Comparison of ENCODE assay signal across 1 cellular context in the genomic region with DNA sequence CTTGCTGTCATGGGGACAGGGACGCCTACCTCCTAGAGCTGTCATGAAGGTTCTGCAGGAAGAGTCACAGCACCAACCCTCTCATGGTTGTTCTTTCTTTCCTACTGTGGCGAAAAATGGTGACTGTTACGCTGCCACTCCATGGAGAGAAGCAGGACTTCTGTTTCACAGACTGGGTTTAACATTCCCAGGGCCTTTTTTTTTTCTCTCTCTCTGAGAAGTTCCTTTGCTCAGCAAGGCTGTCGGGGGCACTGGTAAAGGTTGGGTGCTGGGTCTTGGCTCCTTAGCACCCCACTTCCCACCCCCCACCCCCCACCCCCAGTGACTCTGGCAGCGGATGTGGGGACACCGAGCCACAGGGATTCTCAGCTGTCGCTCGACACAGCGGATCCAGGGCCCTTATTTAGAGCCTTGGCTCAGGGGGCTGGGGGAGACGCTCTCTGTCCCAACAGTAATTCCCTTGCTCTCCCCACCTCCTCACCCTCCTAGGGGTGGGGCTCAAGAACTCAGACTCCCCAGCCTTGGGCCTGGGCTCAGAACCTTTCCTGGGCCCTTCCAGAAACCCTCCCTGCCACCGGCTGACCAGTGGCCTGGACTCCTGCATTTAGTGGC.
TF ChIP-seq lines count a peak whose summit lies in the region.

No MANE protein-coding gene starts in this region.

TF ChIP-seq in GM23338, 12 proteins besides CTCF, POLR2A, EP300 and RAD21 (continued from another document):
- TF ChIP-seq, protein P1, sequence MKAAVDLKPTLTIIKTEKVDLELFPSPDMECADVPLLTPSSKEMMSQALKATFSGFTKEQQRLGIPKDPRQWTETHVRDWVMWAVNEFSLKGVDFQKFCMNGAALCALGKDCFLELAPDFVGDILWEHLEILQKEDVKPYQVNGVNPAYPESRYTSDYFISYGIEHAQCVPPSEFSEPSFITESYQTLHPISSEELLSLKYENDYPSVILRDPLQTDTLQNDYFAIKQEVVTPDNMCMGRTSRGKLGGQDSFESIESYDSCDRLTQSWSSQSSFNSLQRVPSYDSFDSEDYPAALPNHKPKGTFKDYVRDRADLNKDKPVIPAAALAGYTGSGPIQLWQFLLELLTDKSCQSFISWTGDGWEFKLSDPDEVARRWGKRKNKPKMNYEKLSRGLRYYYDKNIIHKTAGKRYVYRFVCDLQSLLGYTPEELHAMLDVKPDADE (IDR thresholded peaks at IDR 0.05) = no peak
- TF ChIP-seq EZH2 (IDR thresholded peaks at IDR 0.05; ENCODE audit: low read depth, unreplicated experiment) (no peak), NANOG (IDR thresholded peaks at IDR 0.05; ENCODE audit: borderline replicate concordance) (no peak), JUNB (IDR thresholded peaks at IDR 0.05; ENCODE audit: unreplicated experiment) (no peak), EZH2phosphoT487 (IDR thresholded peaks at IDR 0.05; ENCODE audit: unreplicated experiment) (no peak), ZNF114 (CRISPR knock-in tag; IDR thresholded peaks at IDR 0.05) (no peak)
- TF ChIP-seq, protein P2, sequence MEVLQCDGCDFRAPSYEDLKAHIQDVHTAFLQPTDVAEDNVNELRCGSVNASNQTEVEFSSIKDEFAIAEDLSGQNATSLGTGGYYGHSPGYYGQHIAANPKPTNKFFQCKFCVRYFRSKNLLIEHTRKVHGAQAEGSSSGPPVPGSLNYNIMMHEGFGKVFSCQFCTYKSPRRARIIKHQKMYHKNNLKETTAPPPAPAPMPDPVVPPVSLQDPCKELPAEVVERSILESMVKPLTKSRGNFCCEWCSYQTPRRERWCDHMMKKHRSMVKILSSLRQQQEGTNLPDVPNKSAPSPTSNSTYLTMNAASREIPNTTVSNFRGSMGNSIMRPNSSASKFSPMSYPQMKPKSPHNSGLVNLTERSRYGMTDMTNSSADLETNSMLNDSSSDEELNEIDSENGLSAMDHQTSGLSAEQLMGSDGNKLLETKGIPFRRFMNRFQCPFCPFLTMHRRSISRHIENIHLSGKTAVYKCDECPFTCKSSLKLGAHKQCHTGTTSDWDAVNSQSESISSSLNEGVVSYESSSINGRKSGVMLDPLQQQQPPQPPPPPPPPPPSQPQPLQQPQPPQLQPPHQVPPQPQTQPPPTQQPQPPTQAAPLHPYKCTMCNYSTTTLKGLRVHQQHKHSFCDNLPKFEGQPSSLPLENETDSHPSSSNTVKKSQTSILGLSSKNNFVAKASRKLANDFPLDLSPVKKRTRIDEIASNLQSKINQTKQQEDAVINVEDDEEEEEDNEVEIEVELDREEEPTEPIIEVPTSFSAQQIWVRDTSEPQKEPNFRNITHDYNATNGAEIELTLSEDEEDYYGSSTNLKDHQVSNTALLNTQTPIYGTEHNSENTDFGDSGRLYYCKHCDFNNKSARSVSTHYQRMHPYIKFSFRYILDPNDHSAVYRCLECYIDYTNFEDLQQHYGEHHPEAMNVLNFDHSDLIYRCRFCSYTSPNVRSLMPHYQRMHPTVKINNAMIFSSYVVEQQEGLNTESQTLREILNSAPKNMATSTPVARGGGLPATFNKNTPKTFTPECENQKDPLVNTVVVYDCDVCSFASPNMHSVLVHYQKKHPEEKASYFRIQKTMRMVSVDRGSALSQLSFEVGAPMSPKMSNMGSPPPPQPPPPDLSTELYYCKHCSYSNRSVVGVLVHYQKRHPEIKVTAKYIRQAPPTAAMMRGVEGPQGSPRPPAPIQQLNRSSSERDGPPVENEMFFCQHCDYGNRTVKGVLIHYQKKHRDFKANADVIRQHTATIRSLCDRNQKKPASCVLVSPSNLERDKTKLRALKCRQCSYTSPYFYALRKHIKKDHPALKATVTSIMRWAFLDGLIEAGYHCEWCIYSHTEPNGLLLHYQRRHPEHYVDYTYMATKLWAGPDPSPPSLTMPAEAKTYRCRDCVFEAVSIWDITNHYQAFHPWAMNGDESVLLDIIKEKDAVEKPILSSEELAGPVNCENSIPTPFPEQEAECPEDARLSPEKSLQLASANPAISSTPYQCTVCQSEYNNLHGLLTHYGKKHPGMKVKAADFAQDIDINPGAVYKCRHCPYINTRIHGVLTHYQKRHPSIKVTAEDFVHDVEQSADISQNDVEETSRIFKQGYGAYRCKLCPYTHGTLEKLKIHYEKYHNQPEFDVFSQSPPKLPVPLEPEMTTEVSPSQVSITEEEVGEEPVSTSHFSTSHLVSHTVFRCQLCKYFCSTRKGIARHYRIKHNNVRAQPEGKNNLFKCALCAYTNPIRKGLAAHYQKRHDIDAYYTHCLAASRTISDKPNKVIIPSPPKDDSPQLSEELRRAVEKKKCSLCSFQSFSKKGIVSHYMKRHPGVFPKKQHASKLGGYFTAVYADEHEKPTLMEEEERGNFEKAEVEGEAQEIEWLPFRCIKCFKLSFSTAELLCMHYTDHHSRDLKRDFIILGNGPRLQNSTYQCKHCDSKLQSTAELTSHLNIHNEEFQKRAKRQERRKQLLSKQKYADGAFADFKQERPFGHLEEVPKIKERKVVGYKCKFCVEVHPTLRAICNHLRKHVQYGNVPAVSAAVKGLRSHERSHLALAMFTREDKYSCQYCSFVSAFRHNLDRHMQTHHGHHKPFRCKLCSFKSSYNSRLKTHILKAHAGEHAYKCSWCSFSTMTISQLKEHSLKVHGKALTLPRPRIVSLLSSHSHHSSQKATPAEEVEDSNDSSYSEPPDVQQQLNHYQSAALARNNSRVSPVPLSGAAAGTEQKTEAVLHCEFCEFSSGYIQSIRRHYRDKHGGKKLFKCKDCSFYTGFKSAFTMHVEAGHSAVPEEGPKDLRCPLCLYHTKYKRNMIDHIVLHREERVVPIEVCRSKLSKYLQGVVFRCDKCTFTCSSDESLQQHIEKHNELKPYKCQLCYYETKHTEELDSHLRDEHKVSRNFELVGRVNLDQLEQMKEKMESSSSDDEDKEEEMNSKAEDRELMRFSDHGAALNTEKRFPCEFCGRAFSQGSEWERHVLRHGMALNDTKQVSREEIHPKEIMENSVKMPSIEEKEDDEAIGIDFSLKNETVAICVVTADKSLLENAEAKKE (CRISPR knock-in tag; IDR thresholded peaks at IDR 0.05) = no peak
